ENCODE assay signal across 13 cellular contexts in the genomic region with DNA sequence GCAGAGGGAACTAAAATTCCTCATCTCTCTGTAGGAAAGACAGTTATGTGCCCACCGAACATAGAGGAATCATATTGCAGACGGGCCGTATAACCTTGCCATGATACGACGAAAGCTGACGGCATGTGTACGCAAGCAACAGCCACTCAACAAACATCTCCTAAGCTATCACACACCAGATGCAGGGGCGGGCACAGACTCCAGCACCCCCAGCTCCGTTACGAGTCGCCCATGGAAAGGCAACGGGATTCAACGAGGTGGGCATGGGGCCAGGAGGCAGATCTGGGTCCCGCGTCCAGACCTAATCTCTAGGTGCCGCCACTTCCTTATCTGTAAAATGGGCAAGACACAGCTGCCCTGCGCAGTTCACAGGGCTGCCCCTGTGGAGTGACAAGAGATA.
"Had no signal": no experiment of that assay in that cellular context is flagged by ENCODE, and none has a peak within 500 bp of the region (broad histone marks: within the 10 kb centered on the region; RNA-seq: fewer than 3 reads in every experiment).

No MANE protein-coding gene starts in this region.

- DNase-seq: activated CD4-positive, alpha-beta T cell treated with anti-CD3 and anti-CD28 coated beads, Interleukin-2, amount 10 ng/mL, durations not matched to agents 7 days and 5 days; activated CD8-positive, alpha-beta memory T cell treated with anti-CD3 and anti-CD28 coated beads, Interleukin-2, amount 50 U/mL, for 48 hours; activated gamma-delta T cell; activated T-cell treated with anti-CD3 and anti-CD28 coated beads, Interleukin-2, amount 50 U/mL, for 72 hours; colonic mucosa; esophagus squamous epithelium; pancreas; sigmoid colon; stimulated activated CD4-positive, alpha-beta T cell treated with anti-CD3 and anti-CD28 coated beads, Interleukin-1b, Interleukin-23, amount 100 ng/mL, for 48 hours; T-helper 1 cell had no signal

- H3K4me3 ChIP-seq: colonic mucosa, esophagus squamous epithelium, pancreas, sigmoid colon had no signal

- H3K4me1 Mint-ChIP-seq: activated CD4-positive, alpha-beta T cell treated with anti-CD3 and anti-CD28 coated beads, Interleukin-2, amount 10 ng/mL, durations not matched to agents 7 days and 5 days; stimulated activated effector memory CD8-positive, alpha-beta T cell treated with anti-CD3 and anti-CD28 coated beads, Interleukin-12 subunit alpha, Interleukin-12 subunit beta, amount 100 ng/mL, for 72 hours had no signal

- H3K36me3 ChIP-seq: colonic mucosa, pancreas, sigmoid colon had no signal

- H3K9me3 ChIP-seq: colonic mucosa, esophagus squamous epithelium, pancreas, sigmoid colon had no signal

- H3K27me3 ChIP-seq: colonic mucosa, esophagus squamous epithelium, pancreas, sigmoid colon had no signal

- H3K27ac Mint-ChIP-seq: activated CD4-positive, alpha-beta T cell treated with anti-CD3 and anti-CD28 coated beads, Interleukin-2, amount 10 ng/mL, durations not matched to agents 7 days and 5 days; activated naive CD4-positive, alpha-beta T cell treated with anti-CD3 and anti-CD28 coated beads, Interleukin-2, amount 50 U/mL, for 72 hours; activated T-cell treated with anti-CD3 and anti-CD28 coated beads, Interleukin-2, amount 50 U/mL, for 72 hours; stimulated activated effector memory CD8-positive, alpha-beta T cell treated with anti-CD3 and anti-CD28 coated beads, Interleukin-12 subunit alpha, Interleukin-12 subunit beta, amount 100 ng/mL, for 72 hours had no signal

- H3K27me3 Mint-ChIP-seq: natural killer cell treated with Interleukin-12 subunit alpha and Interleukin-12 subunit beta and Interleukin-15 and Interleukin-18, amount 100 ng/mL, for 72 hours had no signal

- ATAC-seq: activated naive CD4-positive, alpha-beta T cell treated with anti-CD3 and anti-CD28 coated beads, Interleukin-2, amount 50 U/mL, for 72 hours; activated T-cell treated with anti-CD3 and anti-CD28 coated beads, Interleukin-2, amount 50 U/mL, for 72 hours; natural killer cell treated with Interleukin-12 subunit alpha and Interleukin-12 subunit beta and Interleukin-15 and Interleukin-18, amount 100 ng/mL, for 72 hours; pancreas; stimulated activated effector memory CD8-positive, alpha-beta T cell treated with anti-CD3 and anti-CD28 coated beads, Interleukin-12 subunit alpha, Interleukin-12 subunit beta, amount 100 ng/mL, for 72 hours had no signal

- H3K4me1 ChIP-seq: pancreas, sigmoid colon had no signal

- H3K9me3 Mint-ChIP-seq: activated CD4-positive, alpha-beta T cell treated with anti-CD3 and anti-CD28 coated beads, Interleukin-2, amount 10 ng/mL, durations not matched to agents 7 days and 5 days; activated naive CD4-positive, alpha-beta T cell treated with anti-CD3 and anti-CD28 coated beads, Interleukin-2, amount 50 U/mL, for 72 hours; natural killer cell treated with Interleukin-12 subunit alpha and Interleukin-12 subunit beta and Interleukin-15 and Interleukin-18, amount 100 ng/mL, for 72 hours; stimulated activated effector memory CD8-positive, alpha-beta T cell treated with anti-CD3 and anti-CD28 coated beads, Interleukin-12 subunit alpha, Interleukin-12 subunit beta, amount 100 ng/mL, for 72 hours had no signal

- H3K4me3 Mint-ChIP-seq: activated CD4-positive, alpha-beta T cell treated with anti-CD3 and anti-CD28 coated beads, Interleukin-2, amount 10 ng/mL, durations not matched to agents 7 days and 5 days; activated T-cell treated with anti-CD3 and anti-CD28 coated beads, Interleukin-2, amount 50 U/mL, for 72 hours; natural killer cell treated with Interleukin-12 subunit alpha and Interleukin-12 subunit beta and Interleukin-15 and Interleukin-18, amount 100 ng/mL, for 72 hours; stimulated activated effector memory CD8-positive, alpha-beta T cell treated with anti-CD3 and anti-CD28 coated beads, Interleukin-12 subunit alpha, Interleukin-12 subunit beta, amount 100 ng/mL, for 72 hours had no signal

- H3K36me3 Mint-ChIP-seq: activated naive CD4-positive, alpha-beta T cell treated with anti-CD3 and anti-CD28 coated beads, Interleukin-2, amount 50 U/mL, for 72 hours; natural killer cell treated with Interleukin-12 subunit alpha and Interleukin-12 subunit beta and Interleukin-15 and Interleukin-18, amount 100 ng/mL, for 72 hours had no signal
